ENCODE assay signal across 17 cellular contexts in genomic region chr9:105964171-105964570, GRCh38.
DNase-seq lines count a peak whose midpoint lies in the region; ATAC-seq and TF ChIP-seq lines count a peak whose summit lies in the region.
"Had no signal": no experiment of that assay in that cellular context is flagged by ENCODE, and none has a peak within 500 bp of the region (broad histone marks: within the 10 kb centered on the region; RNA-seq: fewer than 3 reads in every experiment).

No MANE protein-coding gene starts in this region.

- intact Hi-C loops in gastrocnemius medialis (cut with DNase I; ENCODE audit: low total_unique reads) (no loop called here), CD14-positive monocyte (cut with micrococcal nuclease) (no loop called here)

- H3K27me3 Mint-ChIP-seq in nephron (ENCODE audit: low read depth) (no peaks in the 10 kb centered on the region), CD14-positive monocyte (ENCODE audit: low read depth in 3 of 3) (peaks cover 0 to 2% (median 0%) of the 10 kb centered on the region in 3 donors)
- H3K27me3 Mint-ChIP-seq: B cell; CD4-positive, alpha-beta memory T cell had no signal

- no peak for TF ChIP-seq POLR2A in gastrocnemius medialis (IDR thresholded peaks at IDR 0.05)

- H3K4me3 Mint-ChIP-seq in nephron (no peak overlapping the region), CD14-positive monocyte (no peak overlapping the region)
- H3K4me3 Mint-ChIP-seq: B cell; CD4-positive, alpha-beta memory T cell had no signal

- peak overlapping the region in 2 of 3 experiments; percentile 31 to 75 for H3K27ac Mint-ChIP-seq in nephron
- no peak overlapping the region for H3K27ac Mint-ChIP-seq in CD14-positive monocyte
- H3K27ac Mint-ChIP-seq: B cell; CD4-positive, alpha-beta memory T cell had no signal

- no peaks in the 10 kb centered on the region for H3K36me3 ChIP-seq in HAP-1 (replicated peaks)
- H3K36me3 ChIP-seq in gastrocnemius medialis = no peaks in the 10 kb centered on the region

- no peaks in the 10 kb centered on the region for H3K27me3 ChIP-seq in HAP-1 (ENCODE audit: low read depth)
- H3K27me3 ChIP-seq in gastrocnemius medialis = no peaks in the 10 kb centered on the region

- H3K9me3 ChIP-seq in HAP-1 (no peaks in the 10 kb centered on the region), gastrocnemius medialis (no peaks in the 10 kb centered on the region)

- TF ChIP-seq CTCF in nephron (IDR thresholded peaks at IDR 0.05; ENCODE audit: unreplicated experiment in 3 of 3) (no peak), gastrocnemius medialis (IDR thresholded peaks at IDR 0.05 in 4 of 5, conservative IDR thresholded peaks at IDR 0.05 in 1 of 5) (no peak), CD14-positive monocyte (IDR thresholded peaks at IDR 0.05) (no peak)

- ATAC-seq in HG03045 (IDR thresholded peaks at IDR 0.05; ENCODE audit: unreplicated experiment) = no peak
- no peak for ATAC-seq in gastrocnemius medialis
- ATAC-seq in HG02571 (IDR thresholded peaks at IDR 0.05; ENCODE audit: unreplicated experiment) = no peak
- ATAC-seq: K562 had no signal

- peak overlapping the region; percentile 14 for H3K27ac ChIP-seq in angular gyrus (ENCODE audit: low read depth, low read length)
- no peak overlapping the region for H3K27ac ChIP-seq in gastrocnemius medialis
- H3K27ac ChIP-seq: C4-2B had no signal

- DNase-seq in HAP-1 (ENCODE audit: low spot score in 2 of 2) (peak; percentile 56 to 87), gastrocnemius medialis (no peak), CD14-positive monocyte (ENCODE audit: low spot score) (no peak)
- DNase-seq: CD4-positive, alpha-beta memory T cell; DMS153; DMS79; GDM1; GOT3; H7; IMR-90 had no signal

- H3K4me3 ChIP-seq in HAP-1 (no peak overlapping the region), gastrocnemius medialis (no peak overlapping the region)
- H3K4me3 ChIP-seq: K562 had no signal

- H3K9me3 Mint-ChIP-seq in nephron (no peaks in the 10 kb centered on the region), CD14-positive monocyte (no peaks in the 10 kb centered on the region)

- H3K4me1 ChIP-seq in HAP-1 (peaks cover 26% of the 10 kb centered on the region), gastrocnemius medialis (peaks cover 0 to 4% of the 10 kb centered on the region in 2 donors)

- H3K4me1 Mint-ChIP-seq in nephron (peaks cover 35% of the 10 kb centered on the region), CD14-positive monocyte (no peaks in the 10 kb centered on the region)
- H3K4me1 Mint-ChIP-seq: CD4-positive, alpha-beta memory T cell had no signal

- in situ Hi-C loops in HAP-1 (cut with MboI; ENCODE audit: low sequenced_read_pairs) = no loop called here
- in situ Hi-C loops in gastrocnemius medialis (cut with MboI; ENCODE audit: low sequenced_read_pairs in 4 of 4) = no loop called here

- H3K36me3 Mint-ChIP-seq in nephron (ENCODE audit: low read depth) (no peaks in the 10 kb centered on the region), CD14-positive monocyte (no peaks in the 10 kb centered on the region)
- H3K36me3 Mint-ChIP-seq: CD4-positive, alpha-beta memory T cell had no signal

Comparison
In these comparisons a context has a peak if more than half of its experiments do, and no peak if none do; other contexts are left out.
1. DNase-seq: peak in HAP-1 (2 of 2); none in gastrocnemius medialis (0 of 2) and CD14-positive monocyte (single experiment).
2. H3K27ac Mint-ChIP-seq: peak in nephron (2 of 3); none in CD14-positive monocyte (0 of 7).